18 cellular contexts compared by ENCODE assay signal in genomic region chr1:54706419-54706818, GRCh38. TPM values are rescaled to one million over a fixed set of nuclear protein-coding genes. Genes with fewer than 3 reads are reported as not detected.
DNase-seq lines count a peak whose midpoint lies in the region; ATAC-seq and TF ChIP-seq lines count a peak whose summit lies in the region.
"Had no signal": no experiment of that assay in that cellular context is flagged by ENCODE, and none has a peak within 500 bp of the region (broad histone marks: within the 10 kb centered on the region; RNA-seq: fewer than 3 reads in every experiment).

No MANE protein-coding gene starts in this region.

- H3K36me3 ChIP-seq in right atrium auricular region: no peaks in the 10 kb centered on the region
- H3K36me3 ChIP-seq: BE2C, BLaER1 had no signal

- H3K36me3 Mint-ChIP-seq in osteocyte (ENCODE audit: unreplicated experiment): no peaks in the 10 kb centered on the region
- H3K36me3 Mint-ChIP-seq in CD4-positive, alpha-beta T cell (ENCODE audit: low read depth): no peaks in the 10 kb centered on the region
- H3K36me3 Mint-ChIP-seq: CD14-positive monocyte; CD4-positive, CD25-positive, alpha-beta regulatory T cell; CD8-positive, alpha-beta T cell had no signal

- ATAC-seq in Right ventricle myocardium superior (ENCODE audit: poor library complexity): no peak
- no peak for ATAC-seq in CD4-positive, alpha-beta T cell (ENCODE audit: poor library complexity)
- ATAC-seq: CD8-positive, alpha-beta T cell had no signal

- H3K4me3 ChIP-seq in right atrium auricular region: no peak overlapping the region
- H3K4me3 ChIP-seq: BLaER1 had no signal

- CTCF ChIA-PET in CD4-positive, alpha-beta T cell (lab: Charles Lee): no interaction called here

- TF ChIP-seq CTCF in right atrium auricular region (IDR thresholded peaks at IDR 0.05) (no peak), osteocyte (IDR thresholded peaks at IDR 0.05) (no peak)
- no peak for TF ChIP-seq CTCF in CD4-positive, alpha-beta T cell (IDR thresholded peaks at IDR 0.05)

- H3K4me1 ChIP-seq in right atrium auricular region: no peaks in the 10 kb centered on the region
- H3K4me1 ChIP-seq: BE2C, BLaER1, Caco-2 had no signal

- H3K27me3 Mint-ChIP-seq in osteocyte (ENCODE audit: unreplicated experiment): peaks cover 51% of the 10 kb centered on the region
- H3K27me3 Mint-ChIP-seq in CD4-positive, alpha-beta T cell: peaks cover 32% of the 10 kb centered on the region

- POLR2A ChIA-PET in CD4-positive, alpha-beta T cell (lab: Charles Lee): no interaction called here

- no peaks in the 10 kb centered on the region for H3K9me3 Mint-ChIP-seq in osteocyte (ENCODE audit: unreplicated experiment)
- H3K9me3 Mint-ChIP-seq in CD4-positive, alpha-beta T cell: no peaks in the 10 kb centered on the region
- H3K9me3 Mint-ChIP-seq: CD14-positive monocyte; CD4-positive, CD25-positive, alpha-beta regulatory T cell; CD8-positive, alpha-beta T cell had no signal

- H3K4me1 Mint-ChIP-seq in osteocyte (ENCODE audit: unreplicated experiment): no peaks in the 10 kb centered on the region
- no peaks in the 10 kb centered on the region for H3K4me1 Mint-ChIP-seq in CD4-positive, alpha-beta T cell (ENCODE audit: low read depth)
- H3K4me1 Mint-ChIP-seq: CD14-positive monocyte; CD4-positive, CD25-positive, alpha-beta regulatory T cell had no signal

- no peak for TF ChIP-seq RAD21 in Ishikawa (IDR thresholded peaks at IDR 0.05; ENCODE audit: low read depth)

- no peak overlapping the region for H3K4me3 Mint-ChIP-seq in osteocyte (ENCODE audit: unreplicated experiment)
- no peak overlapping the region for H3K4me3 Mint-ChIP-seq in CD4-positive, alpha-beta T cell
- H3K4me3 Mint-ChIP-seq: CD14-positive monocyte; CD4-positive, CD25-positive, alpha-beta regulatory T cell; CD8-positive, alpha-beta T cell had no signal

- H3K9me3 ChIP-seq in right atrium auricular region: no peaks in the 10 kb centered on the region
- H3K9me3 ChIP-seq in CD4-positive, alpha-beta T cell (ENCODE audit: control insufficient read depth, low read length): no peaks in the 10 kb centered on the region
- H3K9me3 ChIP-seq: BE2C, BLaER1, Caco-2 had no signal

- no peak overlapping the region for H3K27ac ChIP-seq in right atrium auricular region
- no peak overlapping the region for H3K27ac ChIP-seq in CD4-positive, alpha-beta T cell (ENCODE audit: low read depth, low read length)
- H3K27ac ChIP-seq: BLaER1 had no signal

- no peak overlapping the region for H3K27ac Mint-ChIP-seq in osteocyte (ENCODE audit: unreplicated experiment)
- H3K27ac Mint-ChIP-seq in CD4-positive, alpha-beta T cell: no peak overlapping the region
- H3K27ac Mint-ChIP-seq: CD14-positive monocyte; CD8-positive, alpha-beta T cell had no signal

- intact Hi-C loops in Right ventricle myocardium superior (cut with DNase I): no loop called here
- intact Hi-C loops in CD4-positive, alpha-beta T cell (cut with DNase I, micrococcal nuclease): no loop called here

- TF ChIP-seq EP300 in Ishikawa (IDR thresholded peaks at IDR 0.05; ENCODE audit: borderline replicate concordance): no peak

- peak; percentile 18 for DNase-seq in right atrium auricular region (ENCODE audit: low spot score)
- no peak for DNase-seq in Right ventricle myocardium superior
- DNase-seq in osteocyte (ENCODE audit: extremely low spot score, unreplicated experiment): peak; percentile 72
- DNase-seq in pons (ENCODE audit: low spot score): no peak
- DNase-seq in CD4-positive, alpha-beta T cell: no peak
- DNase-seq: 8988T; ACHN; BE2C; C1 segment of cervical spinal cord; Caco-2; Calu3; CD4-positive, CD25-positive, alpha-beta regulatory T cell; CD8-positive, alpha-beta T cell; DMS79 treated with DMSO at 0.1 percent for 48 hours; GF-D8 had no signal

- no peaks in the 10 kb centered on the region for H3K27me3 ChIP-seq in right atrium auricular region
- H3K27me3 ChIP-seq in CD4-positive, alpha-beta T cell (ENCODE audit: control insufficient read depth, insufficient read depth, low read length): no peaks in the 10 kb centered on the region
- H3K27me3 ChIP-seq: BE2C, BLaER1 had no signal

TF ChIP-seq in Ishikawa, 13 proteins besides CTCF, POLR2A, EP300 and RAD21:
- peak; percentile 54 for TF ChIP-seq REST (IDR thresholded peaks at IDR 0.05; ENCODE audit: low read depth)
- TF ChIP-seq EGR1 (IDR thresholded peaks at IDR 0.05): no peak

RNA-seq across cellular contexts. Expression of gene TTC4, which starts 9.2 kb away (rescaled TPM):
- total RNA-seq in right atrium auricular region (10 to 100 TPM in 1 of 2 donors, 1 to 10 TPM in 1; 9.8 to 10.3 TPM), Right ventricle myocardium superior (14.8 TPM), osteocyte (14.4 and 16.6 TPM in 2 replicates)
- total RNA-seq in CD4-positive, alpha-beta T cell: 1 to 10 TPM; 7.3 to 7.6 TPM

RNA-seq across cellular contexts. Expression of gene PARS2, which starts 57.9 kb away (rescaled TPM):
- total RNA-seq in right atrium auricular region: 1 to 10 TPM; 3.9 to 4.0 TPM
- 4.0 TPM for total RNA-seq in Right ventricle myocardium superior
- total RNA-seq in osteocyte: 4.4 and 5.5 TPM in 2 replicates
- total RNA-seq in CD4-positive, alpha-beta T cell: not detected
- total RNA-seq: CD8-positive, alpha-beta T cell had no signal

Comparison
In these comparisons a context has a peak if more than half of its experiments do, and no peak if none do; other contexts are left out.
1. DNase-seq: peak in right atrium auricular region (single experiment) and osteocyte (single experiment); none in Right ventricle myocardium superior (single experiment), pons (single experiment) and CD4-positive, alpha-beta T cell (0 of 10).